In the genomic region with DNA sequence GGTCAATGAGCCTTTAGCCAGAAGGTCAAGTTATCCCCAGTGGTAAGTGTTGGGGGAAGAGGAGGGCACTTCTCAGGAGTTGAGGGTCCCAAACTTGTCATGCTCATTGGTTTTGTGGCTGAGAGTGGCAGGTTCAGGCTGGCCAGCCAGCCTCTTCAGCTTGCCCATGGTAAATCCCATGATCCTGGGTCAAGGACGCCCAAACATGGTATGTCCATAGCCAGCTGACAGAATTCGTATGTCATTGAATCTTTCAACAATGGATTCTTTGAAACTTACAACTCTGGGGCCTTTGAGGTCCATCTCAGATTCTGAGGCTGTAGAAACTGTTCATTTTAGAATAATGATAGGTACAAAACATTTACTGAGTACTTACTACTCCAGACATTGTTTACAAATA, we compare ENCODE assay signal across 41 cellular contexts. TPM values are rescaled to one million over a fixed set of nuclear protein-coding genes. Genes with fewer than 3 reads are reported as not detected.
"Had no signal": no experiment of that assay in that cellular context is flagged by ENCODE, and none has a peak within 500 bp of the region (broad histone marks: within the 10 kb centered on the region; RNA-seq: fewer than 3 reads in every experiment).

No MANE protein-coding gene starts in this region.

- H3K27ac Mint-ChIP-seq: activated naive CD4-positive, alpha-beta T cell treated with anti-CD3 and anti-CD28 coated beads for 36 hours; activated naive CD4-positive, alpha-beta T cell treated with anti-CD3 and anti-CD28 coated beads, Interleukin-2, amount 50 U/mL, for 24 hours; activated naive CD4-positive, alpha-beta T cell treated with anti-CD3 and anti-CD28 coated beads, Interleukin-2, amount 50 U/mL, for 72 hours; activated naive CD8-positive, alpha-beta T cell; activated naive CD8-positive, alpha-beta T cell treated with anti-CD3 and anti-CD28 coated beads for 36 hours; activated naive CD8-positive, alpha-beta T cell treated with anti-CD3 and anti-CD28 coated beads, Interleukin-2, amount 10 ng/mL, durations not matched to agents 7 days and 5 days; activated naive CD8-positive, alpha-beta T cell treated with anti-CD3 and anti-CD28 coated beads, Interleukin-2, amount 50 U/mL, for 24 hours; activated T-cell treated with anti-CD3 and anti-CD28 coated beads, Interleukin-2, amount 50 U/mL, for 24 hours; activated T-cell treated with anti-CD3 and anti-CD28 coated beads, Interleukin-2, amount 50 U/mL, for 72 hours; activated T-helper 1 cell treated with anti-CD3 and anti-CD28 coated beads, Interleukin-12 subunit alpha, Interleukin-12 subunit beta, Interleukin-2, Interleukin-4 antibody, amounts not matched to agents 30 ng/mL and 10 ng/mL and 1 ng/mL, durations not matched to agents 14 hours and 24 hours and 36 hours; activated T-helper 17 cell treated with anti-CD3 and anti-CD28 coated beads, Interleukin-2, amount 50 U/mL, for 72 hours; activated T-helper 2 cell treated with anti-CD3 and anti-CD28 coated beads, Interferon-gamma antibody, Interleukin-2, Interleukin-4, amounts not matched to agents 10 μg/mL and 5 μg/mL and 100 μg/mL, durations not matched to agents 14 hours and 24 hours and 36 hours; brain had no signal

- H3K4me1 Mint-ChIP-seq: activated naive CD4-positive, alpha-beta T cell treated with anti-CD3 and anti-CD28 coated beads, Interleukin-2, amount 50 U/mL, for 24 hours; activated naive CD8-positive, alpha-beta T cell treated with anti-CD3 and anti-CD28 coated beads, Interleukin-2, amount 10 ng/mL, durations not matched to agents 7 days and 5 days; activated T-helper 17 cell treated with anti-CD3 and anti-CD28 coated beads, Interleukin-2, amount 50 U/mL, for 72 hours; brain; central memory CD8-positive, alpha-beta T cell had no signal

- H3K9me3 ChIP-seq: adrenal gland, ascending aorta, body of pancreas, breast epithelium had no signal

- FAIRE-seq: astrocyte, bronchial epithelial cell had no signal

- ATAC-seq: activated naive CD4-positive, alpha-beta T cell treated with anti-CD3 and anti-CD28 coated beads, Interleukin-2, amount 50 U/mL, for 72 hours; activated naive CD8-positive, alpha-beta T cell treated with anti-CD3 and anti-CD28 coated beads, Interleukin-2, amount 50 U/mL, for 24 hours; activated T-cell treated with anti-CD3 and anti-CD28 coated beads, Interleukin-2, amount 50 U/mL, for 4 hours; activated T-cell treated with anti-CD3 and anti-CD28 coated beads, Interleukin-2, amount 50 U/mL, for 72 hours; activated T-helper 17 cell treated with anti-CD3 and anti-CD28 coated beads, Interleukin-2, amount 50 U/mL, for 72 hours; body of pancreas had no signal

- DNase-seq: activated effector memory CD4-positive, alpha-beta T cell treated with anti-CD3 and anti-CD28 coated beads, Interleukin-2, amount 50 U/mL, for 16 hours; activated effector memory CD4-positive, alpha-beta T cell treated with Interleukin-2 at 50 U/mL for 16 hours; activated gamma-delta T cell; activated gamma-delta T cell treated with Interleukin-2 at 50 U/mL for 16 hours; activated naive CD4-positive, alpha-beta T cell; activated naive CD4-positive, alpha-beta T cell treated with anti-CD3 and anti-CD28 coated beads for 36 hours; activated naive CD4-positive, alpha-beta T cell treated with anti-CD3 and anti-CD28 coated beads, Interleukin-2, amount 50 U/mL, for 16 hours; activated naive CD4-positive, alpha-beta T cell treated with Interleukin-2 at 50 U/mL for 16 hours; activated naive CD8-positive, alpha-beta T cell treated with anti-CD3 and anti-CD28 coated beads for 36 hours; activated naive CD8-positive, alpha-beta T cell treated with anti-CD3 and anti-CD28 coated beads, Interleukin-2, amount 10 ng/mL, durations not matched to agents 7 days and 5 days; activated naive CD8-positive, alpha-beta T cell treated with anti-CD3 and anti-CD28 coated beads, Interleukin-2, amount 50 U/mL, for 24 hours; activated T-cell treated with anti-CD3 and anti-CD28 coated beads, Interleukin-2, amount 50 U/mL, for 1 hour; activated T-cell treated with anti-CD3 and anti-CD28 coated beads, Interleukin-2, amount 50 U/mL, for 24 hours; activated T-cell treated with anti-CD3 and anti-CD28 coated beads, Interleukin-2, amount 50 U/mL, for 4 hours; activated T-cell treated with anti-CD3 and anti-CD28 coated beads, Interleukin-2, amount 50 U/mL, for 48 hours; activated T-cell treated with anti-CD3 and anti-CD28 coated beads, Interleukin-2, amount 50 U/mL, for 72 hours; adrenal gland; amniotic stem cell; amygdala; anterior cingulate cortex; aorta; body of pancreas; brain microvascular endothelial cell; caudate nucleus; central memory CD4-positive, alpha-beta T cell; cerebellar nuclear complex had no signal

- H3K27me3 ChIP-seq: adrenal gland, ascending aorta, body of pancreas, brain microvascular endothelial cell, cardiac muscle cell had no signal

- H3K9me3 Mint-ChIP-seq: activated naive CD4-positive, alpha-beta T cell treated with anti-CD3 and anti-CD28 coated beads for 36 hours; activated naive CD4-positive, alpha-beta T cell treated with anti-CD3 and anti-CD28 coated beads, Interleukin-2, amount 50 U/mL, for 24 hours; activated naive CD4-positive, alpha-beta T cell treated with anti-CD3 and anti-CD28 coated beads, Interleukin-2, amount 50 U/mL, for 72 hours; activated naive CD8-positive, alpha-beta T cell treated with anti-CD3 and anti-CD28 coated beads for 36 hours; activated naive CD8-positive, alpha-beta T cell treated with anti-CD3 and anti-CD28 coated beads, Interleukin-2, amount 10 ng/mL, durations not matched to agents 7 days and 5 days; activated naive CD8-positive, alpha-beta T cell treated with anti-CD3 and anti-CD28 coated beads, Interleukin-2, amount 50 U/mL, for 24 hours; activated T-cell treated with anti-CD3 and anti-CD28 coated beads, Interleukin-2, amount 50 U/mL, for 24 hours; activated T-cell treated with anti-CD3 and anti-CD28 coated beads, Interleukin-2, amount 50 U/mL, for 4 hours; activated T-cell treated with anti-CD3 and anti-CD28 coated beads, Interleukin-2, amount 50 U/mL, for 72 hours; activated T-helper 1 cell treated with anti-CD3 and anti-CD28 coated beads, Interleukin-12 subunit alpha, Interleukin-12 subunit beta, Interleukin-2, Interleukin-4 antibody, amounts not matched to agents 30 ng/mL and 10 ng/mL and 1 ng/mL, durations not matched to agents 14 hours and 24 hours and 36 hours; activated T-helper 17 cell treated with anti-CD3 and anti-CD28 coated beads, Interleukin-2, amount 50 U/mL, for 72 hours; activated T-helper 2 cell treated with anti-CD3 and anti-CD28 coated beads, Interferon-gamma antibody, Interleukin-2, Interleukin-4, amounts not matched to agents 10 μg/mL and 5 μg/mL and 100 μg/mL, durations not matched to agents 14 hours and 24 hours and 36 hours; brain; central memory CD8-positive, alpha-beta T cell had no signal

- H3K4me3 ChIP-seq: adrenal gland, ascending aorta, body of pancreas, breast epithelium, cardiac muscle cell had no signal

- H3K27me3 Mint-ChIP-seq: activated naive CD8-positive, alpha-beta T cell treated with anti-CD3 and anti-CD28 coated beads, Interleukin-2, amount 10 ng/mL, durations not matched to agents 7 days and 5 days had no signal

- H3K27ac ChIP-seq: adrenal gland, ascending aorta, body of pancreas, brain microvascular endothelial cell, breast epithelium, cardiac muscle cell had no signal

- H3K36me3 Mint-ChIP-seq: activated naive CD4-positive, alpha-beta T cell treated with anti-CD3 and anti-CD28 coated beads, Interleukin-2, amount 50 U/mL, for 24 hours; activated naive CD4-positive, alpha-beta T cell treated with anti-CD3 and anti-CD28 coated beads, Interleukin-2, amount 50 U/mL, for 72 hours; activated naive CD8-positive, alpha-beta T cell treated with anti-CD3 and anti-CD28 coated beads for 36 hours; activated naive CD8-positive, alpha-beta T cell treated with anti-CD3 and anti-CD28 coated beads, Interleukin-2, amount 10 ng/mL, durations not matched to agents 7 days and 5 days; brain had no signal

- H3K36me3 ChIP-seq: adrenal gland, ascending aorta, brain microvascular endothelial cell, breast epithelium, cardiac muscle cell had no signal

- H3K4me1 ChIP-seq: adrenal gland, ascending aorta, body of pancreas, breast epithelium had no signal

- H3K4me3 Mint-ChIP-seq: activated naive CD4-positive, alpha-beta T cell treated with anti-CD3 and anti-CD28 coated beads for 36 hours; activated naive CD4-positive, alpha-beta T cell treated with anti-CD3 and anti-CD28 coated beads, Interleukin-2, amount 50 U/mL, for 24 hours; activated naive CD8-positive, alpha-beta T cell; activated naive CD8-positive, alpha-beta T cell treated with anti-CD3 and anti-CD28 coated beads for 36 hours; activated naive CD8-positive, alpha-beta T cell treated with anti-CD3 and anti-CD28 coated beads, Interleukin-2, amount 10 ng/mL, durations not matched to agents 7 days and 5 days; activated naive CD8-positive, alpha-beta T cell treated with anti-CD3 and anti-CD28 coated beads, Interleukin-2, amount 50 U/mL, for 24 hours; activated T-cell treated with anti-CD3 and anti-CD28 coated beads, Interleukin-2, amount 50 U/mL, for 24 hours; activated T-cell treated with anti-CD3 and anti-CD28 coated beads, Interleukin-2, amount 50 U/mL, for 4 hours; activated T-cell treated with anti-CD3 and anti-CD28 coated beads, Interleukin-2, amount 50 U/mL, for 72 hours; activated T-helper 1 cell treated with anti-CD3 and anti-CD28 coated beads, Interleukin-12 subunit alpha, Interleukin-12 subunit beta, Interleukin-2, Interleukin-4 antibody, amounts not matched to agents 30 ng/mL and 10 ng/mL and 1 ng/mL, durations not matched to agents 14 hours and 24 hours and 36 hours; activated T-helper 17 cell treated with anti-CD3 and anti-CD28 coated beads, Interleukin-2, amount 50 U/mL, for 72 hours; brain; central memory CD8-positive, alpha-beta T cell had no signal

RNA-seq across cellular contexts. Expression of gene RSPO4, which starts 36.1 kb away (rescaled TPM):
- total RNA-seq: activated naive CD4-positive, alpha-beta T cell treated with anti-CD3 and anti-CD28 coated beads for 36 hours; activated naive CD4-positive, alpha-beta T cell treated with anti-CD3 and anti-CD28 coated beads, Interleukin-2, amount 50 U/mL, for 72 hours; activated naive CD8-positive, alpha-beta T cell treated with anti-CD3 and anti-CD28 coated beads for 36 hours; activated T-cell treated with anti-CD3 and anti-CD28 coated beads, Interleukin-2, amount 50 U/mL, for 4 hours; activated T-helper 1 cell treated with anti-CD3 and anti-CD28 coated beads, Interleukin-12 subunit alpha, Interleukin-12 subunit beta, Interleukin-2, Interleukin-4 antibody, amounts not matched to agents 30 ng/mL and 10 ng/mL and 1 ng/mL, durations not matched to agents 14 hours and 24 hours and 36 hours; activated T-helper 17 cell treated with anti-CD3 and anti-CD28 coated beads, Interleukin-2, amount 50 U/mL, for 72 hours; activated T-helper 2 cell treated with anti-CD3 and anti-CD28 coated beads, Interferon-gamma antibody, Interleukin-2, Interleukin-4, amounts not matched to agents 10 μg/mL and 5 μg/mL and 100 μg/mL, durations not matched to agents 14 hours and 24 hours and 36 hours; body of pancreas; breast epithelium; bronchial epithelial cell; cardiac septum; chondrocyte had no signal
- polyA plus RNA-seq: aorta had no signal
